2 cellular contexts compared by ENCODE assay signal in genomic region chr4:42360158-42360557, GRCh38.
TF ChIP-seq lines count a peak whose summit lies in the region.

No MANE protein-coding gene starts in this region.

TF ChIP-seq in SK-N-SH treated with all-trans-retinoic acid at 6 μM for 48 hours, 23 proteins besides CTCF, POLR2A, EP300 and RAD21 (continued from another document):
- peak; percentile 89; the same call in 1 of the 2 replicates for TF ChIP-seq TSHZ2 (CRISPR knock-in tag; IDR thresholded peaks at IDR 0.05)

TF ChIP-seq in SK-N-SH, 30 proteins besides CTCF, POLR2A, EP300 and RAD21 (continued from another document):
- TF ChIP-seq PBX3 (IDR thresholded peaks at IDR 0.05) (no peak), FOXJ3 (CRISPR knock-in tag; IDR thresholded peaks at IDR 0.05) (no peak), YY1 (IDR thresholded peaks at IDR 0.05; ENCODE audit: low read depth) (no peak), GABPA (IDR thresholded peaks at IDR 0.05; ENCODE audit: low read depth) (no peak), TAF1 (IDR thresholded peaks at IDR 0.05; ENCODE audit: borderline replicate concordance, low read depth, low read length) (no peak), SIN3A (IDR thresholded peaks at IDR 0.05; ENCODE audit: borderline replicate concordance, low read depth, low read length) (no peak), RFX5 (IDR thresholded peaks at IDR 0.05; ENCODE audit: low read length) (no peak), POLR2AphosphoS5 (IDR thresholded peaks at IDR 0.05; ENCODE audit: low read depth, low read length) (no peak)
